Comparison of ENCODE assay signal across 13 cellular contexts in genomic region chr9:2800385-2801179, GRCh38. TPM values are rescaled to one million over a fixed set of nuclear protein-coding genes. Genes with fewer than 3 reads are reported as not detected.
DNase-seq lines count a peak whose midpoint lies in the region; ATAC-seq and TF ChIP-seq lines count a peak whose summit lies in the region.
"Had no signal": no experiment of that assay in that cellular context is flagged by ENCODE, and none has a peak within 500 bp of the region (broad histone marks: within the 10 kb centered on the region; RNA-seq: fewer than 3 reads in every experiment).

No MANE protein-coding gene starts in this region.

- H3K4me3 ChIP-seq in right cardiac atrium (ENCODE audit: low read length) (no peak overlapping the region), PC-9 (no peak overlapping the region)
- H3K4me3 ChIP-seq: BLaER1 treated with 17β-estradiol and CSF1 and Interleukin-3, amounts not matched to agents 10 nM and 100 nM; stomach had no signal

- H3K27ac Mint-ChIP-seq in activated naive CD4-positive, alpha-beta T cell treated with anti-CD3 and anti-CD28 coated beads, Interleukin-2, amount 50 U/mL, for 72 hours, result peak overlapping the region; percentile 72 to 87
- no peak overlapping the region for H3K27ac Mint-ChIP-seq in activated naive CD4-positive, alpha-beta T cell treated with anti-CD3 and anti-CD28 coated beads, Interleukin-2, amount 10 ng/mL, durations not matched to agents 7 days and 5 days
- H3K27ac Mint-ChIP-seq in WTC11, result no peak overlapping the region; the same call in none of the 2 replicates
- no peak overlapping the region for H3K27ac Mint-ChIP-seq in type B pancreatic cell

- intact Hi-C loops in right cardiac atrium (cut with DNase I) (no loop called here), PC-9 (cut with micrococcal nuclease; ENCODE audit: unreplicated experiment) (no loop called here)

- BruUV-seq in PC-9 (replicated peaks; lab: Mats Ljungman, UMichigan), result no TSS peak

- H3K79me2 ChIP-seq in PC-9 (ENCODE audit: low read depth), result no peaks in the 10 kb centered on the region

- H3K4me3 Mint-ChIP-seq in activated naive CD4-positive, alpha-beta T cell treated with anti-CD3 and anti-CD28 coated beads, Interleukin-2, amount 10 ng/mL, durations not matched to agents 7 days and 5 days, result no peak overlapping the region
- H3K4me3 Mint-ChIP-seq in WTC11 (no peak overlapping the region), type B pancreatic cell (no peak overlapping the region)

- ATAC-seq in activated naive CD4-positive, alpha-beta T cell treated with anti-CD3 and anti-CD28 coated beads, Interleukin-2, amount 50 U/mL, for 72 hours, result no peak
- peak; percentile 79 for ATAC-seq in WTC11
- peak; percentile 58 to 65 for ATAC-seq in right cardiac atrium
- no peak for ATAC-seq in GM21619 (IDR thresholded peaks at IDR 0.05; ENCODE audit: unreplicated experiment)
- no peak for ATAC-seq in GM18861 (IDR thresholded peaks at IDR 0.05; ENCODE audit: unreplicated experiment)
- ATAC-seq: sciatic nerve had no signal

- no peaks in the 10 kb centered on the region for H3F3A ChIP-seq in PC-9 (ENCODE audit: insufficient read depth, low read depth)

- H3K4me2 ChIP-seq in PC-9, result no peak overlapping the region
- H3K4me2 ChIP-seq: BLaER1 treated with 17β-estradiol and CSF1 and Interleukin-3, amounts not matched to agents 10 nM and 100 nM had no signal

- H4K20me1 ChIP-seq in PC-9 (ENCODE audit: insufficient read depth), result no peaks in the 10 kb centered on the region
- H4K20me1 ChIP-seq: BLaER1 treated with 17β-estradiol and CSF1 and Interleukin-3, amounts not matched to agents 10 nM and 100 nM had no signal

- H3K9me3 ChIP-seq in right cardiac atrium (ENCODE audit: control insufficient read depth, low read length) (no peaks in the 10 kb centered on the region), PC-9 (ENCODE audit: insufficient read depth, low read depth) (no peaks in the 10 kb centered on the region)
- H3K9me3 ChIP-seq: stomach had no signal

- no peaks in the 10 kb centered on the region for H3K4me1 Mint-ChIP-seq in activated naive CD4-positive, alpha-beta T cell treated with anti-CD3 and anti-CD28 coated beads, Interleukin-2, amount 10 ng/mL, durations not matched to agents 7 days and 5 days
- H3K4me1 Mint-ChIP-seq in WTC11 (no peaks in the 10 kb centered on the region; the same call in none of the 2 replicates), type B pancreatic cell (ENCODE audit: unreplicated experiment) (peaks cover 12% of the 10 kb centered on the region)

- no peaks in the 10 kb centered on the region for H3K27me3 ChIP-seq in right cardiac atrium (ENCODE audit: control insufficient read depth, insufficient read depth)
- no peaks in the 10 kb centered on the region for H3K27me3 ChIP-seq in PC-9 (ENCODE audit: insufficient read depth, low read depth)
- H3K27me3 ChIP-seq: BLaER1 treated with 17β-estradiol and CSF1 and Interleukin-3, amounts not matched to agents 10 nM and 100 nM; stomach had no signal

- H3K4me1 ChIP-seq in right cardiac atrium (ENCODE audit: control insufficient read depth, insufficient read depth, low read length), result no peaks in the 10 kb centered on the region
- H3K4me1 ChIP-seq in PC-9 (replicated peaks; ENCODE audit: insufficient read depth), result no peaks in the 10 kb centered on the region
- H3K4me1 ChIP-seq: BLaER1 treated with 17β-estradiol and CSF1 and Interleukin-3, amounts not matched to agents 10 nM and 100 nM had no signal

- H3K9me3 Mint-ChIP-seq in activated naive CD4-positive, alpha-beta T cell treated with anti-CD3 and anti-CD28 coated beads, Interleukin-2, amount 50 U/mL, for 72 hours, result peaks cover 0 to 7% of the 10 kb centered on the region in 2 donors
- no peaks in the 10 kb centered on the region for H3K9me3 Mint-ChIP-seq in activated naive CD4-positive, alpha-beta T cell treated with anti-CD3 and anti-CD28 coated beads, Interleukin-2, amount 10 ng/mL, durations not matched to agents 7 days and 5 days
- H3K9me3 Mint-ChIP-seq in WTC11 (no peaks in the 10 kb centered on the region), type B pancreatic cell (peaks cover 5% of the 10 kb centered on the region)

- POLR2A ChIA-PET in WTC11 (lab: Charles Lee), result interaction anchor here (1.3 kb wide), 1 partner anchor 10 kb away, joined by 3 read pairs; no protein-coding TSS in a partner anchor
- POLR2A ChIA-PET in PC-9 (lab: Charles Lee; ENCODE audit: unreplicated experiment), result no interaction called here

- no peaks in the 10 kb centered on the region for H3K27me3 Mint-ChIP-seq in activated naive CD4-positive, alpha-beta T cell treated with anti-CD3 and anti-CD28 coated beads, Interleukin-2, amount 10 ng/mL, durations not matched to agents 7 days and 5 days
- H3K27me3 Mint-ChIP-seq in WTC11 (ENCODE audit: low read depth), result no peaks in the 10 kb centered on the region
- H3K27me3 Mint-ChIP-seq in type B pancreatic cell, result no peaks in the 10 kb centered on the region

- TF ChIP-seq CTCF in WTC11 (IDR thresholded peaks at IDR 0.05) (no peak), type B pancreatic cell (conservative IDR thresholded peaks at IDR 0.05) (peak; percentile 58), PC-9 (conservative IDR thresholded peaks at IDR 0.05) (no peak)

- H3K9me2 ChIP-seq in PC-9 (ENCODE audit: insufficient read depth), result no peaks in the 10 kb centered on the region

- whole genome bisulfite sequencing in right cardiac atrium, result 72% methylated on average over 6 of the region's 6 CpGs

- peaks cover 9% of the 10 kb centered on the region; the same call in 1 of the 2 replicates for H3K36me3 ChIP-seq in PC-9 (ENCODE audit: low read depth)

- DNase-seq in activated naive CD4-positive, alpha-beta T cell treated with anti-CD3 and anti-CD28 coated beads, Interleukin-2, amount 50 U/mL, for 72 hours (ENCODE audit: low spot score in 2 of 2), result no peak
- DNase-seq in activated naive CD4-positive, alpha-beta T cell treated with anti-CD3 and anti-CD28 coated beads, Interleukin-2, amount 10 ng/mL, durations not matched to agents 7 days and 5 days, result no peak
- DNase-seq in WTC11 (ENCODE audit: low spot score) (no peak), right cardiac atrium (no peak), type B pancreatic cell (ENCODE audit: extremely low spot score, unreplicated experiment) (no peak), PC-9 (no peak)
- DNase-seq: activated naive CD4-positive, alpha-beta T cell; hypothalamus; stomach had no signal

- CTCF ChIA-PET in activated naive CD4-positive, alpha-beta T cell treated with anti-CD3 and anti-CD28 coated beads, Interleukin-2, amount 10 ng/mL, durations not matched to agents 7 days and 5 days (lab: Charles Lee), result interaction anchor here (1.3 kb wide), 1 partner anchor 73 kb away, joined by 6 read pairs; no protein-coding TSS in a partner anchor
- CTCF ChIA-PET in WTC11 (lab: Charles Lee), result no interaction called here
- CTCF ChIA-PET in PC-9 (lab: Charles Lee), result no interaction called here

- peaks cover 77 to 84% of the 10 kb centered on the region in 2 donors for H3K36me3 Mint-ChIP-seq in activated naive CD4-positive, alpha-beta T cell treated with anti-CD3 and anti-CD28 coated beads, Interleukin-2, amount 50 U/mL, for 72 hours
- H3K36me3 Mint-ChIP-seq in activated naive CD4-positive, alpha-beta T cell treated with anti-CD3 and anti-CD28 coated beads, Interleukin-2, amount 10 ng/mL, durations not matched to agents 7 days and 5 days, result peaks cover 86% of the 10 kb centered on the region
- H3K36me3 Mint-ChIP-seq in WTC11, result peaks cover 91% of the 10 kb centered on the region
- H3K36me3 Mint-ChIP-seq in type B pancreatic cell, result peaks cover 83% of the 10 kb centered on the region

- no peak overlapping the region for H2AFZ ChIP-seq in PC-9

- no peak overlapping the region for H3K27ac ChIP-seq in right cardiac atrium (ENCODE audit: low read length)
- H3K27ac ChIP-seq in PC-9, result no peak overlapping the region
- H3K27ac ChIP-seq: BLaER1 treated with 17β-estradiol and CSF1 and Interleukin-3, amounts not matched to agents 10 nM and 100 nM; stomach had no signal

TF ChIP-seq in WTC11, 78 proteins besides CTCF, POLR2A, EP300 and RAD21:
- no peak for TF ChIP-seq USF1 (CRISPR knock-in tag; IDR thresholded peaks at IDR 0.05)

RNA-seq across cellular contexts. Expression of gene PUM3, which starts 43.3 kb away (rescaled TPM):
- 10 to 100 TPM; 75.3 to 78.0 TPM for total RNA-seq in activated naive CD4-positive, alpha-beta T cell treated with anti-CD3 and anti-CD28 coated beads, Interleukin-2, amount 50 U/mL, for 72 hours
- 69.1 to 86.6 TPM (median 76.3 TPM) in 3 replicates for total RNA-seq in WTC11 (2021)
- total RNA-seq in right cardiac atrium, result 10 to 100 TPM; 15.2 to 29.2 (median 16.7) TPM
- 11.3 TPM for polyA plus RNA-seq in right cardiac atrium
- 49.9 and 54.4 TPM in 2 replicates for total RNA-seq in type B pancreatic cell (ENCODE audit: low replicate concordance)
- total RNA-seq in PC-9 (2021), result 30.9 and 34.0 TPM in 2 replicates

Comparison
In these comparisons a context has a peak if more than half of its experiments do, and no peak if none do; other contexts are left out.
1. H3K27ac Mint-ChIP-seq: peak in activated naive CD4-positive, alpha-beta T cell treated with anti-CD3 and anti-CD28 coated beads, Interleukin-2, amount 50 U/mL, for 72 hours (2 of 2); none in activated naive CD4-positive, alpha-beta T cell treated with anti-CD3 and anti-CD28 coated beads, Interleukin-2, amount 10 ng/mL, durations not matched to agents 7 days and 5 days (single experiment), WTC11 (single experiment) and type B pancreatic cell (single experiment).
2. ATAC-seq: peak in WTC11 (single experiment) and right cardiac atrium (2 of 2); none in activated naive CD4-positive, alpha-beta T cell treated with anti-CD3 and anti-CD28 coated beads, Interleukin-2, amount 50 U/mL, for 72 hours (0 of 2), GM21619 (single experiment) and GM18861 (single experiment).